Comparison of ENCODE assay signal across 10 cellular contexts in the genomic region with DNA sequence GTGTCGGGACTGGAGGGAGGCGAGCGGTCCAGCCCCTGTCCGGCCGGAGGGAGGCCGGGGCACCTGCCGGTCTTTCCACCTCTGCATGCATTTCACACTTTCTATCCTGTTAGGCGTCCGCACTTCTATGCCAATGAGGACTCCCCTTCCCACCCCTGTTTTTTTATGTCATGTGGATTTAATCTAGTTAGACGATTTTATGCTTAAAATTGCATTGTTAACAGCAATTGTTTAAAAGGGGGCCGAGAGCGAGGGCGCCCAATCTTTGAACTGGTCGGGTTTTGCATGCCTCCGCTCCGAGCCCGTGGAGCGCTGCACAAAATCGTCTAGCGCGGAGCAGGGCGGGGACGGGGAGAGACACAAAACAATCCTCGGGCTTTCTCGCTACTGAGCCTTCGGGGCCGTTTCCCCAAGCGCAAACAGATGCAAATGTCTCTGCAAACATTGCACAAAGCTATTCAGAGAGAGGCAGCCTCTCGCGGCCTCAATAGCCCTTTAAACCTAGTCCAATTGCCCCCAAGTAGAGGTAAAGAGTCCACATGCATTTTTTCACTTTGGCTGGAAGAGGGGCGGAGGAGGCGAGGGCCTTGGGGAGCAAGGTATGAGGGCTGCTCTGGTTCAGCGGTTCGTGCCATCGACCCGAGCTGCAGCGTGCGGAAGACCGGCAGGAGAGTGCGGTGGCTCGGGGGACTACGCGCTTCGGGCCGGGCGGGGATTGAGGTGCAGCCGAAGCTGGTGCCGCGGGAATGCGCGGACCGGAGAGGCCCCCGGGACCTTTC. TPM values are rescaled to one million over a fixed set of nuclear protein-coding genes. Genes with fewer than 3 reads are reported as not detected.
DNase-seq lines count a peak whose midpoint lies in the region; ATAC-seq and TF ChIP-seq lines count a peak whose summit lies in the region.
"Had no signal": no experiment of that assay in that cellular context is flagged by ENCODE, and none has a peak within 500 bp of the region (broad histone marks: within the 10 kb centered on the region; RNA-seq: fewer than 3 reads in every experiment).

No MANE protein-coding gene starts in this region.

- H3K4me2 ChIP-seq in PC-3 (ENCODE audit: low read length) (0 out of 2 replicates have a peak overlapping the region, but pooled peaks have one; percentile 85), smooth muscle cell (peak overlapping the region; percentile 87)

- 3% methylated on average over 53 of the region's 53 CpGs for WGBS in smooth muscle cell (ENCODE audit: low lambda C conversion rate)

- H3K9me2 ChIP-seq in PC-3 (replicated peaks; ENCODE audit: low read length) = no peaks in the 10 kb centered on the region

- peak; percentile 4 for DNase-seq in NCI-H510A treated with DMSO at 0.1 percent for 48 hours (lab: John Stamatoyannopoulos, UW)
- no peak for DNase-seq in NCI-H510A (lab: John Stamatoyannopoulos, UW)
- no peak for DNase-seq in PC-3
- no peak for DNase-seq in smooth muscle cell (lab: John Stamatoyannopoulos, UW; ENCODE audit: unreplicated experiment)
- no peak for DNase-seq in left colon
- no peak for DNase-seq in Ammon's horn (ENCODE audit: low spot score)
- DNase-seq: activated CD8-positive, alpha-beta memory T cell treated with anti-CD3 and anti-CD28 coated beads, Interleukin-2, amount 50 U/mL, for 4 hours had no signal

- CTCF ChIA-PET in PC-3 (lab: Charles Lee) = no interaction called here

- H3K27ac ChIP-seq in PC-3 (ENCODE audit: low read length) = no peak overlapping the region
- no peak overlapping the region for H3K27ac ChIP-seq in smooth muscle cell (ENCODE audit: low read depth)

- H3K4me3 ChIP-seq in PC-3 (ENCODE audit: low read length) = no peak overlapping the region
- peak overlapping the region; percentile 44; the same call in 1 of the 2 replicates for H3K4me3 ChIP-seq in iPS-18c (ENCODE audit: insufficient read depth, low read depth, low read length)
- H3K4me3 ChIP-seq in smooth muscle cell = peak overlapping the region; percentile 53

- no peaks in the 10 kb centered on the region for H3K9me3 ChIP-seq in PC-3 (ENCODE audit: low read length)
- no peaks in the 10 kb centered on the region for H3K9me3 ChIP-seq in iPS-18c (ENCODE audit: control insufficient read depth, insufficient read depth, low read length)
- no peaks in the 10 kb centered on the region for H3K9me3 ChIP-seq in smooth muscle cell (replicated peaks; ENCODE audit: low read depth)

- H3F3A ChIP-seq in PC-3 (ENCODE audit: low read length, unreplicated experiment) = no peaks in the 10 kb centered on the region
- peaks cover 18% of the 10 kb centered on the region for H3F3A ChIP-seq in smooth muscle cell (ENCODE audit: low read depth)

- H3K9ac ChIP-seq in PC-3 (ENCODE audit: low read length) (no peak overlapping the region), smooth muscle cell (ENCODE audit: low read depth) (no peak overlapping the region)

- POLR2A ChIA-PET in PC-3 (lab: Charles Lee; ENCODE audit: unreplicated experiment) = no interaction called here

- H3K27me3 ChIP-seq in PC-3 (ENCODE audit: low read length) (no peaks in the 10 kb centered on the region), smooth muscle cell (ENCODE audit: low read depth) (peaks cover 60% of the 10 kb centered on the region)

- intact Hi-C loops in PC-3 (cut with micrococcal nuclease) = no loop called here
- intact Hi-C loops in left colon (cut with DNase I, micrococcal nuclease) = no loop called here

- H3K4me1 ChIP-seq in PC-3 (ENCODE audit: insufficient read depth, low read length) = peaks cover 46% of the 10 kb centered on the region
- peaks cover 42% of the 10 kb centered on the region for H3K4me1 ChIP-seq in smooth muscle cell (ENCODE audit: low read depth)

- H4K20me1 ChIP-seq in PC-3 (ENCODE audit: low read length) = no peaks in the 10 kb centered on the region
- no peaks in the 10 kb centered on the region for H4K20me1 ChIP-seq in smooth muscle cell (ENCODE audit: low read depth)

- no peaks in the 10 kb centered on the region for H3K36me3 ChIP-seq in PC-3 (ENCODE audit: low read depth, low read length)
- no peaks in the 10 kb centered on the region for H3K36me3 ChIP-seq in smooth muscle cell (ENCODE audit: low read depth)

- no peak overlapping the region for H2AFZ ChIP-seq in PC-3 (ENCODE audit: low read length)
- peak overlapping the region; percentile 93 for H2AFZ ChIP-seq in smooth muscle cell (ENCODE audit: low read depth)

- BruUV-seq in PC-3 (replicated peaks; lab: Mats Ljungman, UMichigan) = no TSS peak

- H3K79me2 ChIP-seq in PC-3 (ENCODE audit: low read length) (no peaks in the 10 kb centered on the region), smooth muscle cell (ENCODE audit: low read depth) (no peaks in the 10 kb centered on the region)

- no peak for TF ChIP-seq CTCF in PC-3 (conservative IDR thresholded peaks at IDR 0.05; ENCODE audit: low read depth, low read length)
- TF ChIP-seq CTCF in smooth muscle cell (IDR thresholded peaks at IDR 0.05; ENCODE audit: borderline replicate concordance, insufficient read depth, poor library complexity, severe bottlenecking) = no peak

- ATAC-seq in PC-3 = no peak
- ATAC-seq in left colon = no peak
- no peak for ATAC-seq in HG03442 (IDR thresholded peaks at IDR 0.05; ENCODE audit: unreplicated experiment)

RNA-seq across cellular contexts. Expression of a gene that starts 37.5 kb away (rescaled TPM):
- not detected in 2 replicates for total RNA-seq in PC-3 (2014; rRNA removed)
- under 0.01 TPM in 1 of 2 replicates, not detected in the other for total RNA-seq in smooth muscle cell
- 0.08 and 0.11 TPM in 2 replicates for polyA plus RNA-seq in smooth muscle cell
- under 1 TPM; 0.09 to 0.31 TPM for total RNA-seq in left colon
- total RNA-seq: K562 had no signal
- polyA plus RNA-seq: K562 had no signal

RNA-seq across cellular contexts. Expression of a gene that starts 42.5 kb away (rescaled TPM):
- total RNA-seq in PC-3 (2014; rRNA removed) (not detected in 2 replicates), smooth muscle cell (not detected in 2 replicates), left colon (under 1 TPM in 1 of 2 donors, not detected in 1; 0.08 TPM)
- not detected in 2 replicates for polyA plus RNA-seq in smooth muscle cell
- total RNA-seq: K562 had no signal
- polyA plus RNA-seq: K562 had no signal

RNA-seq across cellular contexts. Expression of a gene that starts 46.1 kb away (rescaled TPM):
- total RNA-seq in PC-3 (2014; rRNA removed) = not detected in 2 replicates
- total RNA-seq in smooth muscle cell = not detected in 2 replicates
- not detected in 2 replicates for polyA plus RNA-seq in smooth muscle cell
- not detected for total RNA-seq in left colon
- total RNA-seq: K562 had no signal
- polyA plus RNA-seq: K562 had no signal
